8 cellular contexts compared by ENCODE assay signal in genomic region chr12:2641209-2641608, GRCh38.
DNase-seq lines count a peak whose midpoint lies in the region; ATAC-seq and TF ChIP-seq lines count a peak whose summit lies in the region.

No MANE protein-coding gene starts in this region.

- peaks cover 22% of the 10 kb centered on the region for H3K4me1 Mint-ChIP-seq in stimulated activated effector memory CD8-positive, alpha-beta T cell treated with anti-CD3 and anti-CD28 coated beads, Interleukin-12 subunit alpha, Interleukin-12 subunit beta, amount 100 ng/mL, for 72 hours
- H3K4me1 Mint-ChIP-seq in activated T-helper 2 cell treated with anti-CD3 and anti-CD28 coated beads, Interferon-gamma antibody, Interleukin-2, Interleukin-4, amounts not matched to agents 10 μg/mL and 5 μg/mL and 100 μg/mL, durations not matched to agents 14 hours and 24 hours and 36 hours (ENCODE audit: low read depth) = peaks cover 12% of the 10 kb centered on the region

- TF ChIP-seq CTCF in DND-41 (IDR thresholded peaks at IDR 0.05; ENCODE audit: borderline replicate concordance, extremely low read depth, low read length, poor library complexity, severe bottlenecking) = peak; percentile 18
- TF ChIP-seq CTCF in MM.1S (IDR thresholded peaks at IDR 0.05; ENCODE audit: low read length) = peak; percentile 19
- TF ChIP-seq CTCF in choroid plexus epithelial cell (conservative IDR thresholded peaks at IDR 0.05; ENCODE audit: low read depth, low read length) = peak; percentile 52

- peaks cover 43% of the 10 kb centered on the region for H3K27me3 ChIP-seq in DND-41 (ENCODE audit: insufficient read depth, low read length, poor library complexity)
- H3K27me3 ChIP-seq in MM.1S (replicated peaks; ENCODE audit: insufficient read depth, low read length) = peaks cover 14% of the 10 kb centered on the region

- H3K4me3 Mint-ChIP-seq in stimulated activated effector memory CD8-positive, alpha-beta T cell treated with anti-CD3 and anti-CD28 coated beads, Interleukin-12 subunit alpha, Interleukin-12 subunit beta, amount 100 ng/mL, for 72 hours = no peak overlapping the region
- H3K4me3 Mint-ChIP-seq in activated T-helper 2 cell treated with anti-CD3 and anti-CD28 coated beads, Interferon-gamma antibody, Interleukin-2, Interleukin-4, amounts not matched to agents 10 μg/mL and 5 μg/mL and 100 μg/mL, durations not matched to agents 14 hours and 24 hours and 36 hours (ENCODE audit: low read depth) = no peak overlapping the region

- H3K9me3 ChIP-seq in DND-41 (ENCODE audit: insufficient read depth, low read length, severe bottlenecking) = no peaks in the 10 kb centered on the region
- no peaks in the 10 kb centered on the region for H3K9me3 ChIP-seq in MM.1S (replicated peaks; ENCODE audit: insufficient read depth, low read length)
- no peaks in the 10 kb centered on the region for H3K9me3 ChIP-seq in mesodermal cell (ENCODE audit: control insufficient read depth, low read length)

- H3K4me2 ChIP-seq in DND-41 (ENCODE audit: insufficient read depth, low read length) (no peak overlapping the region), MM.1S (ENCODE audit: low read depth, low read length) (no peak overlapping the region)

- no peak overlapping the region for H3K4me3 ChIP-seq in DND-41 (ENCODE audit: low read depth in 1 of 2, low read length in 2 of 2)
- H3K4me3 ChIP-seq in MM.1S (ENCODE audit: low read length) = no peak overlapping the region
- H3K4me3 ChIP-seq in choroid plexus epithelial cell (ENCODE audit: low read depth, low read length) = no peak overlapping the region
- H3K4me3 ChIP-seq in mesodermal cell (ENCODE audit: extremely low read depth, insufficient read depth, low read length, poor library complexity, severe bottlenecking) = no peak overlapping the region

- 58 to 59% methylated on average over 3 of the region's 6 CpGs for WGBS in mesodermal cell (ENCODE audit: insufficient coverage in 2 of 2), 2 experiments

- H3K9ac ChIP-seq in DND-41 (ENCODE audit: low read depth, low read length) (no peak overlapping the region), MM.1S (ENCODE audit: low read length) (no peak overlapping the region)

- no peak overlapping the region for H3K27ac ChIP-seq in DND-41 (ENCODE audit: low read length)
- no peak overlapping the region for H3K27ac ChIP-seq in MM.1S (ENCODE audit: low read length)
- H3K27ac ChIP-seq in mesodermal cell (ENCODE audit: low read depth, low read length, severe bottlenecking) = peak overlapping the region; percentile 83

- peaks cover 25% of the 10 kb centered on the region for H3K27me3 Mint-ChIP-seq in activated T-helper 2 cell treated with anti-CD3 and anti-CD28 coated beads, Interferon-gamma antibody, Interleukin-2, Interleukin-4, amounts not matched to agents 10 μg/mL and 5 μg/mL and 100 μg/mL, durations not matched to agents 14 hours and 24 hours and 36 hours (ENCODE audit: low read depth)

- H3F3A ChIP-seq in MM.1S (ENCODE audit: insufficient read depth, low read length) = no peaks in the 10 kb centered on the region

- no peak overlapping the region for H2AFZ ChIP-seq in DND-41 (ENCODE audit: low read depth, low read length)
- H2AFZ ChIP-seq in MM.1S (ENCODE audit: low read length) = no peak overlapping the region

- no peak for ATAC-seq in DND-41 (ENCODE audit: insufficient read depth, low read depth)
- ATAC-seq in stimulated activated effector memory CD8-positive, alpha-beta T cell treated with anti-CD3 and anti-CD28 coated beads, Interleukin-12 subunit alpha, Interleukin-12 subunit beta, amount 100 ng/mL, for 72 hours = no peak

- intact Hi-C loops in activated T-helper 2 cell treated with anti-CD3 and anti-CD28 coated beads, Interferon-gamma antibody, Interleukin-2, Interleukin-4, amounts not matched to agents 10 μg/mL and 5 μg/mL and 100 μg/mL, durations not matched to agents 14 hours and 24 hours and 36 hours (cut with micrococcal nuclease) = no loop called here

- H3K4me1 ChIP-seq in DND-41 (ENCODE audit: insufficient read depth, low read length) (no peaks in the 10 kb centered on the region), MM.1S (ENCODE audit: low read length) (peaks cover 8% of the 10 kb centered on the region; the same call in 1 of the 2 replicates), mesodermal cell (ENCODE audit: control insufficient read depth, insufficient read depth, low read length, poor library complexity, severe bottlenecking) (peaks cover 23% of the 10 kb centered on the region)

- no peak overlapping the region for H3K27ac Mint-ChIP-seq in stimulated activated effector memory CD8-positive, alpha-beta T cell treated with anti-CD3 and anti-CD28 coated beads, Interleukin-12 subunit alpha, Interleukin-12 subunit beta, amount 100 ng/mL, for 72 hours
- no peak overlapping the region for H3K27ac Mint-ChIP-seq in activated T-helper 2 cell treated with anti-CD3 and anti-CD28 coated beads, Interferon-gamma antibody, Interleukin-2, Interleukin-4, amounts not matched to agents 10 μg/mL and 5 μg/mL and 100 μg/mL, durations not matched to agents 14 hours and 24 hours and 36 hours

- no peaks in the 10 kb centered on the region for H3K9me3 Mint-ChIP-seq in stimulated activated effector memory CD8-positive, alpha-beta T cell treated with anti-CD3 and anti-CD28 coated beads, Interleukin-12 subunit alpha, Interleukin-12 subunit beta, amount 100 ng/mL, for 72 hours
- no peaks in the 10 kb centered on the region for H3K9me3 Mint-ChIP-seq in activated T-helper 2 cell treated with anti-CD3 and anti-CD28 coated beads, Interferon-gamma antibody, Interleukin-2, Interleukin-4, amounts not matched to agents 10 μg/mL and 5 μg/mL and 100 μg/mL, durations not matched to agents 14 hours and 24 hours and 36 hours

- DNase-seq in DND-41 (no peak), MM.1S (peak; percentile 16), choroid plexus epithelial cell (ENCODE audit: low read depth) (peak; percentile 36), NCI-H1417 (lab: John Stamatoyannopoulos, UW) (no peak)
- DNase-seq in stimulated activated effector memory CD8-positive, alpha-beta T cell treated with anti-CD3 and anti-CD28 coated beads, Interleukin-12 subunit alpha, Interleukin-12 subunit beta, amount 100 ng/mL, for 72 hours (ENCODE audit: low spot score in 2 of 2) = no peak
- DNase-seq in activated T-helper 2 cell treated with anti-CD3 and anti-CD28 coated beads, Interferon-gamma antibody, Interleukin-2, Interleukin-4, amounts not matched to agents 10 μg/mL and 5 μg/mL and 100 μg/mL, durations not matched to agents 14 hours and 24 hours and 36 hours (ENCODE audit: low spot score) = no peak
- no peak for DNase-seq in activated CD4-positive, alpha-beta T cell treated with anti-CD3 and anti-CD28 coated beads for 48 hours

- H4K20me1 ChIP-seq in DND-41 (ENCODE audit: insufficient read depth, low read length) (0 out of 2 replicates have a peak, but pooled peaks cover 2% of the 10 kb centered on the region), MM.1S (ENCODE audit: insufficient read depth, low read length) (no peaks in the 10 kb centered on the region)

- no peaks in the 10 kb centered on the region for H3K9me2 ChIP-seq in MM.1S (replicated peaks; ENCODE audit: insufficient read depth, low read length)

- H3K36me3 Mint-ChIP-seq in stimulated activated effector memory CD8-positive, alpha-beta T cell treated with anti-CD3 and anti-CD28 coated beads, Interleukin-12 subunit alpha, Interleukin-12 subunit beta, amount 100 ng/mL, for 72 hours = no peaks in the 10 kb centered on the region
- no peaks in the 10 kb centered on the region for H3K36me3 Mint-ChIP-seq in activated T-helper 2 cell treated with anti-CD3 and anti-CD28 coated beads, Interferon-gamma antibody, Interleukin-2, Interleukin-4, amounts not matched to agents 10 μg/mL and 5 μg/mL and 100 μg/mL, durations not matched to agents 14 hours and 24 hours and 36 hours (ENCODE audit: low read depth)

- H3K36me3 ChIP-seq in DND-41 (ENCODE audit: insufficient read depth, low read length) (no peaks in the 10 kb centered on the region), MM.1S (replicated peaks; ENCODE audit: insufficient read depth, low read length) (no peaks in the 10 kb centered on the region), mesodermal cell (ENCODE audit: control insufficient read depth, insufficient read depth, low read length) (no peaks in the 10 kb centered on the region)

- no peaks in the 10 kb centered on the region for H3K79me2 ChIP-seq in DND-41 (ENCODE audit: insufficient read depth, low read length)
- H3K79me2 ChIP-seq in MM.1S (ENCODE audit: low read length) = no peaks in the 10 kb centered on the region

Comparison
In these comparisons a context has a peak if more than half of its experiments do, and no peak if none do; other contexts are left out.
1. DNase-seq: peak in MM.1S (single experiment) and choroid plexus epithelial cell (single experiment); none in DND-41 (single experiment), stimulated activated effector memory CD8-positive, alpha-beta T cell treated with anti-CD3 and anti-CD28 coated beads, Interleukin-12 subunit alpha, Interleukin-12 subunit beta, amount 100 ng/mL, for 72 hours (0 of 2), activated T-helper 2 cell treated with anti-CD3 and anti-CD28 coated beads, Interferon-gamma antibody, Interleukin-2, Interleukin-4, amounts not matched to agents 10 μg/mL and 5 μg/mL and 100 μg/mL, durations not matched to agents 14 hours and 24 hours and 36 hours (single experiment), NCI-H1417 (0 of 3) and activated CD4-positive, alpha-beta T cell treated with anti-CD3 and anti-CD28 coated beads for 48 hours (single experiment).
2. Peak in every context shown above with its lines, with median percentiles within 50 percentile points of each other: CTCF ChIP-seq.